Comparison of ENCODE assay signal across 17 cellular contexts in the genomic region with DNA sequence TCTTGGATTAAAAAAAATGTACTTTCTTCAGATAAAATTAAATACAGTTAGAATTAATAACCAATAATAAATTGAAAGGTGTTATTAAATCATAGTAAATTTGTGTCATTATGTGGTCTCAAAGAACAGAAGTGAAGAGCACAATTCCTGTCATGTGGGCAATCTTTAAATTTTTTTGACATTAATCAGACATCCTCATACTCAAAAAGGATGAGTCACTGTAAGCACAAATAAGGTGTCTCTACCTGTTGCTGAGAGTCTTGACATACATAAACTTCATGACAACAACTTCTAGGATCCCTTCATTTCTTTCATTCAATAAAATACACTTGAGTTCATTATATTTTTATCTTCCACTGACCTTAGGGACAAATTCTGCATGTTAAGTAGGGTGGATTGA.
"Had no signal": no experiment of that assay in that cellular context is flagged by ENCODE, and none has a peak within 500 bp of the region (broad histone marks: within the 10 kb centered on the region; RNA-seq: fewer than 3 reads in every experiment).

No MANE protein-coding gene starts in this region.

- H3K27me3 ChIP-seq: ascending aorta, hepatocyte, neutrophil had no signal

- H3K9me3 ChIP-seq: ascending aorta, neutrophil had no signal

- H3K27ac Mint-ChIP-seq: activated CD4-positive, alpha-beta memory T cell treated with anti-CD3 and anti-CD28 coated beads for 36 hours; activated CD8-positive, alpha-beta memory T cell treated with anti-CD3 and anti-CD28 coated beads, Interleukin-2, amount 10 ng/mL, durations not matched to agents 7 days and 5 days; activated naive CD4-positive, alpha-beta T cell treated with anti-CD3 and anti-CD28 coated beads for 36 hours; activated naive CD8-positive, alpha-beta T cell treated with anti-CD3 and anti-CD28 coated beads, Interleukin-2, amount 50 U/mL, for 24 hours; activated T-helper 2 cell treated with anti-CD3 and anti-CD28 coated beads, Interferon-gamma antibody, Interleukin-2, Interleukin-4, amounts not matched to agents 10 μg/mL and 5 μg/mL and 100 μg/mL, durations not matched to agents 14 hours and 24 hours and 36 hours; natural killer cell; stimulated activated memory B cell treated with anti-CD40 and anti-IgM and Interleukin-4, amounts not matched to agents 10 μg/mL and 1 μg/mL and 100 μg/mL, for 72 hours had no signal

- DNase-seq: activated CD4-positive, alpha-beta memory T cell treated with anti-CD3 and anti-CD28 coated beads for 36 hours; activated CD8-positive, alpha-beta memory T cell treated with anti-CD3 and anti-CD28 coated beads, Interleukin-2, amount 10 ng/mL, durations not matched to agents 7 days and 5 days; activated naive CD4-positive, alpha-beta T cell treated with anti-CD3 and anti-CD28 coated beads for 36 hours; activated naive CD8-positive, alpha-beta T cell treated with anti-CD3 and anti-CD28 coated beads, Interleukin-2, amount 50 U/mL, for 24 hours; activated T-cell treated with anti-CD3 and anti-CD28 coated beads, Interleukin-2, amount 50 U/mL, for 1 hour; erythroblast; islet precursor cell; left ventricle myocardium superior; mesendoderm; natural killer cell; WERI-Rb-1 had no signal

- H3K4me3 ChIP-seq: ascending aorta, hepatocyte had no signal

- H3K4me2 ChIP-seq: hepatocyte had no signal

- H3K36me3 Mint-ChIP-seq: activated CD8-positive, alpha-beta memory T cell treated with anti-CD3 and anti-CD28 coated beads, Interleukin-2, amount 10 ng/mL, durations not matched to agents 7 days and 5 days; stimulated activated memory B cell treated with anti-CD40 and anti-IgM and Interleukin-4, amounts not matched to agents 10 μg/mL and 1 μg/mL and 100 μg/mL, for 72 hours had no signal

- H3K27ac ChIP-seq: hepatocyte, neutrophil, parathyroid adenoma, WERI-Rb-1 had no signal

- H3K79me2 ChIP-seq: hepatocyte, parathyroid adenoma had no signal

- H3K36me3 ChIP-seq: ascending aorta, neutrophil, WERI-Rb-1 had no signal

- H3K4me3 Mint-ChIP-seq: activated CD4-positive, alpha-beta memory T cell treated with anti-CD3 and anti-CD28 coated beads for 36 hours; activated CD8-positive, alpha-beta memory T cell treated with anti-CD3 and anti-CD28 coated beads, Interleukin-2, amount 10 ng/mL, durations not matched to agents 7 days and 5 days; activated naive CD4-positive, alpha-beta T cell treated with anti-CD3 and anti-CD28 coated beads for 36 hours; activated naive CD8-positive, alpha-beta T cell treated with anti-CD3 and anti-CD28 coated beads, Interleukin-2, amount 50 U/mL, for 24 hours; natural killer cell; stimulated activated memory B cell treated with anti-CD40 and anti-IgM and Interleukin-4, amounts not matched to agents 10 μg/mL and 1 μg/mL and 100 μg/mL, for 72 hours had no signal

- H3K9me3 Mint-ChIP-seq: activated CD4-positive, alpha-beta memory T cell treated with anti-CD3 and anti-CD28 coated beads for 36 hours; activated naive CD8-positive, alpha-beta T cell treated with anti-CD3 and anti-CD28 coated beads, Interleukin-2, amount 50 U/mL, for 24 hours; activated T-helper 2 cell treated with anti-CD3 and anti-CD28 coated beads, Interferon-gamma antibody, Interleukin-2, Interleukin-4, amounts not matched to agents 10 μg/mL and 5 μg/mL and 100 μg/mL, durations not matched to agents 14 hours and 24 hours and 36 hours; natural killer cell; stimulated activated memory B cell treated with anti-CD40 and anti-IgM and Interleukin-4, amounts not matched to agents 10 μg/mL and 1 μg/mL and 100 μg/mL, for 72 hours had no signal

- H2AFZ ChIP-seq: hepatocyte, parathyroid adenoma had no signal

- H3K9ac ChIP-seq: parathyroid adenoma had no signal

- ATAC-seq: activated CD8-positive, alpha-beta memory T cell treated with anti-CD3 and anti-CD28 coated beads, Interleukin-2, amount 10 ng/mL, durations not matched to agents 7 days and 5 days; activated naive CD8-positive, alpha-beta T cell treated with anti-CD3 and anti-CD28 coated beads, Interleukin-2, amount 50 U/mL, for 24 hours; left ventricle myocardium superior; natural killer cell; stimulated activated memory B cell treated with anti-CD40 and anti-IgM and Interleukin-4, amounts not matched to agents 10 μg/mL and 1 μg/mL and 100 μg/mL, for 72 hours had no signal
